In genomic region chr2:62661263-62661635, GRCh38 we compare ENCODE assay signal across 12 cellular contexts. TPM values are rescaled to one million over a fixed set of nuclear protein-coding genes. Genes with fewer than 3 reads are reported as not detected.
DNase-seq lines count a peak whose midpoint lies in the region; ATAC-seq and TF ChIP-seq lines count a peak whose summit lies in the region.
"Had no signal": no experiment of that assay in that cellular context is flagged by ENCODE, and none has a peak within 500 bp of the region (broad histone marks: within the 10 kb centered on the region; RNA-seq: fewer than 3 reads in every experiment).

No MANE protein-coding gene starts in this region.

- peak overlapping the region; percentile 89 for H4K91ac ChIP-seq in trophoblast cell (ENCODE audit: low read depth, low read length)

- peak overlapping the region; percentile 35 for H2BK120ac ChIP-seq in trophoblast cell (ENCODE audit: insufficient read depth, low read length, poor library complexity)

- peaks cover 18% of the 10 kb centered on the region for H3K79me1 ChIP-seq in trophoblast cell (ENCODE audit: low read length)

- H2AFZ ChIP-seq in trophoblast cell (ENCODE audit: insufficient read depth, low read length, poor library complexity), result no peak overlapping the region

- H3K27me3 ChIP-seq in RWPE2 (ENCODE audit: insufficient read depth, poor library complexity, severe bottlenecking) (no peaks in the 10 kb centered on the region), trophoblast cell (ENCODE audit: insufficient read depth, low read length) (no peaks in the 10 kb centered on the region)

- H3K9ac ChIP-seq in trophoblast cell (ENCODE audit: low read length), result no peak overlapping the region

- no peak overlapping the region for H3K4me3 ChIP-seq in RWPE2 (ENCODE audit: severe bottlenecking)
- no peak overlapping the region for H3K4me3 ChIP-seq in trophoblast cell (ENCODE audit: low read depth, low read length)

- H3K14ac ChIP-seq in trophoblast cell (ENCODE audit: low read length), result peak overlapping the region; percentile 74

- H3K36me3 ChIP-seq in RWPE2 (ENCODE audit: low read depth) (no peaks in the 10 kb centered on the region), trophoblast cell (ENCODE audit: control insufficient read depth in 1 of 2, insufficient read depth in 2 of 2, low read length in 2 of 2) (no peaks in the 10 kb centered on the region)

- H3K4me1 ChIP-seq in RWPE2 (ENCODE audit: insufficient read depth, poor library complexity, severe bottlenecking), result peaks cover 42% of the 10 kb centered on the region
- H3K4me1 ChIP-seq in trophoblast cell (ENCODE audit: control insufficient read depth in 1 of 2, insufficient read depth in 2 of 2, low read length in 2 of 2), result peaks cover 15 to 17% of the 10 kb centered on the region in 2 experiments

- no peak overlapping the region for H3K23ac ChIP-seq in trophoblast cell (ENCODE audit: low read length)

- H3K27ac ChIP-seq in RWPE2 (ENCODE audit: poor library complexity, severe bottlenecking), result peak overlapping the region; percentile 94
- H3K27ac ChIP-seq in trophoblast cell (ENCODE audit: low read depth, low read length), result peak overlapping the region; percentile 68

- H3K4ac ChIP-seq in trophoblast cell (ENCODE audit: low read depth, low read length), result no peak overlapping the region

- no peak for TF ChIP-seq CTCF in RWPE2 (IDR thresholded peaks at IDR 0.05; ENCODE audit: poor library complexity, severe bottlenecking)

- H4K12ac ChIP-seq in trophoblast cell (ENCODE audit: low read depth, low read length), result no peak overlapping the region

- no peak overlapping the region for H3K18ac ChIP-seq in trophoblast cell (ENCODE audit: low read length)

- H3K9me3 ChIP-seq in RWPE2 (ENCODE audit: severe bottlenecking) (no peaks in the 10 kb centered on the region), trophoblast cell (ENCODE audit: insufficient read depth, low read depth, low read length) (no peaks in the 10 kb centered on the region)

- peak overlapping the region; percentile 86 for H2BK12ac ChIP-seq in trophoblast cell (ENCODE audit: low read length)

- peak overlapping the region; percentile 33 for H3K4me2 ChIP-seq in trophoblast cell (ENCODE audit: low read length)

- WGBS in trophoblast cell (ENCODE audit: extremely low coverage, insufficient coverage, insufficient read length), result no CpG with 5 or more reads among the region's 3 CpGs

- peak; percentile 77 for DNase-seq in DMS79 treated with DMSO at 0.1 percent for 48 hours (lab: John Stamatoyannopoulos, UW)
- no peak for DNase-seq in RWPE2 (ENCODE audit: low spot score)
- DNase-seq in fibroblast of gingiva (ENCODE audit: low read depth), result peak; percentile 51
- no peak for DNase-seq in trophoblast cell
- DNase-seq in mesenteric fat pad (ENCODE audit: low spot score), result no peak
- DNase-seq in nucleus accumbens (lab: John Stamatoyannopoulos, UW), result no peak
- DNase-seq: activated CD8-positive, alpha-beta T cell treated with anti-CD3 and anti-CD28 coated beads for 36 hours; Karpas-422; NCI-H510A treated with DMSO at 0.1 percent for 48 hours; stimulated activated naive B cell treated with anti-CD40 and anti-IgM and Interleukin-4, amounts not matched to agents 10 μg/mL and 1 μg/mL and 100 μg/mL, for 72 hours had no signal

- H3K79me2 ChIP-seq in trophoblast cell (ENCODE audit: control insufficient read depth, insufficient read depth, low read length, poor library complexity), result no peaks in the 10 kb centered on the region

- peak overlapping the region; percentile 63 for H4K8ac ChIP-seq in trophoblast cell (ENCODE audit: low read depth, low read length)

- peak overlapping the region; percentile 92 for H2BK5ac ChIP-seq in trophoblast cell (ENCODE audit: low read depth, low read length, poor library complexity)

- peak overlapping the region; percentile 83 for H2AK5ac ChIP-seq in trophoblast cell (ENCODE audit: low read length)

- ATAC-seq in RWPE2 (ENCODE audit: low read depth), result no peak; the same call in 2 of the 3 replicates
- ATAC-seq in HG03460 (IDR thresholded peaks at IDR 0.05; ENCODE audit: unreplicated experiment), result no peak
- no peak for ATAC-seq in GM21717 (IDR thresholded peaks at IDR 0.05; ENCODE audit: unreplicated experiment)

RNA-seq across cellular contexts. Expression of gene EHBP1, which starts 44.3 kb away (rescaled TPM):
- 50.6 and 56.9 TPM in 2 replicates for polyA plus RNA-seq in trophoblast cell (2013)
- 70.8 TPM for total RNA-seq in mesenteric fat pad

Comparison
In these comparisons a context has a peak if more than half of its experiments do, and no peak if none do; other contexts are left out.
1. DNase-seq: peak in DMS79 treated with DMSO at 0.1 percent for 48 hours (single experiment) and fibroblast of gingiva (single experiment); none in RWPE2 (single experiment), trophoblast cell (0 of 2), mesenteric fat pad (single experiment) and nucleus accumbens (0 of 56).